ENCODE assay signal across 16 cellular contexts in the genomic region with DNA sequence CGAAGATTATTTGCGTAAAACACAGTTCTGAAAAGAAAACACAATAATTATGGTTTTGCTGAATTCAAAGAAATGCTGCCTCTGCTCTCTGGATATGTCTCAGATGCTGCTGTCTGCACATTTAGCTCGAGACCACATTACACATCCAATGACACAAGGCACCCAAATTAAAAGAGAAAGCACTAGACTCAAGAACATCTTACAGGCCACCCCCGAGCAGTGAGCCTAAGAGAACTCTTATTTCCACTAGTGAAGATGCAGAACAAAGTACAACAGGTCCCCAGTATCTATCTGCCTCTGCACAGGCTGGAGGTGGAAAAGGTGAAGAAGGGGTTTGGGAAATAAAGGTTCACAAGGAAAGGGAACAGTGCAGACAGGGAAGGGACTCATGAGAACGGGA. TPM values are rescaled to one million over a fixed set of nuclear protein-coding genes. Genes with fewer than 3 reads are reported as not detected.
A peak's percentile ranks its signal among the peaks of the same experiment; 100 is the strongest.
DNase-seq lines count a peak whose midpoint lies in the region; ATAC-seq and TF ChIP-seq lines count a peak whose summit lies in the region.
"Had no signal": no experiment of that assay in that cellular context is flagged by ENCODE, and none has a peak within 500 bp of the region (broad histone marks: within the 10 kb centered on the region; RNA-seq: fewer than 3 reads in every experiment).

No MANE protein-coding gene starts in this region.

- CTCF ChIA-PET in activated CD4-positive, alpha-beta T cell treated with anti-CD3 and anti-CD28 coated beads for 36 hours (lab: Charles Lee), result interaction anchor here (0.8 to 2.3 kb wide), 4 partner anchors 9 to 35 kb away, joined by 3 to 12 read pairs (median 6); no protein-coding TSS in a partner anchor

- peak overlapping the region in 4 of 8 donors; percentile 21 to 67 (median 46) for H3K27ac ChIP-seq in spleen
- H3K27ac ChIP-seq: esophagus squamous epithelium, hepatocyte, SK-N-MC, WERI-Rb-1 had no signal

- peak overlapping the region; percentile 82 for H3K27ac Mint-ChIP-seq in activated CD4-positive, alpha-beta T cell treated with anti-CD3 and anti-CD28 coated beads for 36 hours
- peak overlapping the region; percentile 93 for H3K27ac Mint-ChIP-seq in activated T-helper 17 cell treated with anti-CD3 and anti-CD28 coated beads, Interleukin-2, amount 50 U/mL, for 72 hours
- H3K27ac Mint-ChIP-seq in natural killer cell treated with Interleukin-12 subunit alpha and Interleukin-12 subunit beta and Interleukin-15 and Interleukin-18, amount 100 ng/mL, for 72 hours, result peak overlapping the region; percentile 82 to 83

- peaks cover 14 to 100% (median 72%) of the 10 kb centered on the region in 6 donors for H3K4me1 ChIP-seq in spleen

- WGBS in spleen, 5 donors, result 73 to 78% (median 73%) methylated on average over 5 of the region's 5 CpGs

- no peaks in the 10 kb centered on the region for H3K27me3 Mint-ChIP-seq in activated CD4-positive, alpha-beta T cell treated with anti-CD3 and anti-CD28 coated beads for 36 hours
- no peaks in the 10 kb centered on the region for H3K27me3 Mint-ChIP-seq in activated T-helper 17 cell treated with anti-CD3 and anti-CD28 coated beads, Interleukin-2, amount 50 U/mL, for 72 hours
- H3K27me3 Mint-ChIP-seq in natural killer cell treated with Interleukin-12 subunit alpha and Interleukin-12 subunit beta and Interleukin-15 and Interleukin-18, amount 100 ng/mL, for 72 hours, result no peaks in the 10 kb centered on the region

- intact Hi-C loops in activated CD4-positive, alpha-beta T cell treated with anti-CD3 and anti-CD28 coated beads for 36 hours (cut with DNase I, micrococcal nuclease), result loop anchor here (2.0 to 5.0 kb wide), 3 partner anchors 33 to 49 kb away; partner anchors contain the start of gene GRB2 (in 1 of the 2)
- intact Hi-C loops in spleen (cut with DNase I; ENCODE audit: low total_unique reads), result no loop called here

- no peaks in the 10 kb centered on the region for H3K9me3 ChIP-seq in spleen
- H3K9me3 ChIP-seq: esophagus squamous epithelium, tibial artery had no signal

- H3K36me3 Mint-ChIP-seq in activated CD4-positive, alpha-beta T cell treated with anti-CD3 and anti-CD28 coated beads for 36 hours (ENCODE audit: low read depth), result peaks cover 29% of the 10 kb centered on the region
- H3K36me3 Mint-ChIP-seq in activated T-helper 17 cell treated with anti-CD3 and anti-CD28 coated beads, Interleukin-2, amount 50 U/mL, for 72 hours (ENCODE audit: low read depth), result peaks cover 50% of the 10 kb centered on the region
- peaks cover 6% of the 10 kb centered on the region for H3K36me3 Mint-ChIP-seq in natural killer cell treated with Interleukin-12 subunit alpha and Interleukin-12 subunit beta and Interleukin-15 and Interleukin-18, amount 100 ng/mL, for 72 hours

- no peak for TF ChIP-seq CTCF in spleen (IDR thresholded peaks at IDR 0.05 in 8 of 11, conservative IDR thresholded peaks at IDR 0.05 in 3 of 11)

- no peaks in the 10 kb centered on the region for H3K9me3 Mint-ChIP-seq in activated CD4-positive, alpha-beta T cell treated with anti-CD3 and anti-CD28 coated beads for 36 hours (ENCODE audit: low read depth)
- H3K9me3 Mint-ChIP-seq in activated T-helper 17 cell treated with anti-CD3 and anti-CD28 coated beads, Interleukin-2, amount 50 U/mL, for 72 hours, result no peaks in the 10 kb centered on the region
- no peaks in the 10 kb centered on the region for H3K9me3 Mint-ChIP-seq in natural killer cell treated with Interleukin-12 subunit alpha and Interleukin-12 subunit beta and Interleukin-15 and Interleukin-18, amount 100 ng/mL, for 72 hours
- H3K9me3 Mint-ChIP-seq: neural crest cell had no signal

- TF ChIP-seq POLR2A in spleen (IDR thresholded peaks at IDR 0.05), result no peak

- peak; percentile 58 for DNase-seq in activated CD4-positive, alpha-beta T cell treated with anti-CD3 and anti-CD28 coated beads for 36 hours
- no peak for DNase-seq in activated CD4-positive, alpha-beta T cell treated with anti-CD3 and anti-CD28 coated beads for 4 hours
- DNase-seq in natural killer cell treated with Interleukin-12 subunit alpha and Interleukin-12 subunit beta and Interleukin-15 and Interleukin-18, amount 100 ng/mL, for 72 hours (ENCODE audit: low spot score), result no peak
- DNase-seq in spleen, result no peak
- DNase-seq: 8988T, esophagus squamous epithelium, left ventricle myocardium superior, tibial artery, WERI-Rb-1 had no signal

- peaks cover 72% of the 10 kb centered on the region for H3K4me1 Mint-ChIP-seq in activated CD4-positive, alpha-beta T cell treated with anti-CD3 and anti-CD28 coated beads for 36 hours
- peaks cover 42% of the 10 kb centered on the region for H3K4me1 Mint-ChIP-seq in activated T-helper 17 cell treated with anti-CD3 and anti-CD28 coated beads, Interleukin-2, amount 50 U/mL, for 72 hours
- peaks cover 47 to 52% of the 10 kb centered on the region in 2 donors for H3K4me1 Mint-ChIP-seq in natural killer cell treated with Interleukin-12 subunit alpha and Interleukin-12 subunit beta and Interleukin-15 and Interleukin-18, amount 100 ng/mL, for 72 hours (ENCODE audit: low read depth in 2 of 2)

- peaks cover 0 to 38% (median 16%) of the 10 kb centered on the region in 6 donors for H3K36me3 ChIP-seq in spleen

- H3K4me3 Mint-ChIP-seq in activated CD4-positive, alpha-beta T cell treated with anti-CD3 and anti-CD28 coated beads for 36 hours, result peak overlapping the region; percentile 56
- H3K4me3 Mint-ChIP-seq in activated T-helper 17 cell treated with anti-CD3 and anti-CD28 coated beads, Interleukin-2, amount 50 U/mL, for 72 hours, result peak overlapping the region; percentile 74
- peak overlapping the region; percentile 73 for H3K4me3 Mint-ChIP-seq in natural killer cell treated with Interleukin-12 subunit alpha and Interleukin-12 subunit beta and Interleukin-15 and Interleukin-18, amount 100 ng/mL, for 72 hours
- H3K4me3 Mint-ChIP-seq: neural crest cell had no signal

- no peaks in the 10 kb centered on the region for H3K27me3 ChIP-seq in spleen (replicated peaks in 1 of 7)
- H3K27me3 ChIP-seq: esophagus squamous epithelium, hepatocyte, tibial artery had no signal

- peak overlapping the region in 1 of 8 donors; percentile 15 for H3K4me3 ChIP-seq in spleen
- H3K4me3 ChIP-seq: esophagus squamous epithelium, hepatocyte, SK-N-MC, tibial artery had no signal

- peak; percentile 86 for ATAC-seq in activated CD4-positive, alpha-beta T cell treated with anti-CD3 and anti-CD28 coated beads for 36 hours
- ATAC-seq in HG02610 (IDR thresholded peaks at IDR 0.05; ENCODE audit: unreplicated experiment) (peak; percentile 46), GM21360 (IDR thresholded peaks at IDR 0.05; ENCODE audit: unreplicated experiment) (no peak), HG03045 (IDR thresholded peaks at IDR 0.05; ENCODE audit: unreplicated experiment) (no peak)
- peak; percentile 87 for ATAC-seq in activated T-helper 17 cell treated with anti-CD3 and anti-CD28 coated beads, Interleukin-2, amount 50 U/mL, for 72 hours (replicated peaks)
- peak in 1 of 2 donors; percentile 90 for ATAC-seq in natural killer cell treated with Interleukin-12 subunit alpha and Interleukin-12 subunit beta and Interleukin-15 and Interleukin-18, amount 100 ng/mL, for 72 hours

- POLR2A ChIA-PET in activated CD4-positive, alpha-beta T cell treated with anti-CD3 and anti-CD28 coated beads for 36 hours (lab: Charles Lee), result no interaction called here

RNA-seq across cellular contexts. Expression of gene GRB2, which starts 33.5 kb away (rescaled TPM):
- total RNA-seq in activated CD4-positive, alpha-beta T cell treated with anti-CD3 and anti-CD28 coated beads for 36 hours, result 100 to 1,000 TPM; 157 to 168 TPM
- total RNA-seq in activated T-helper 17 cell treated with anti-CD3 and anti-CD28 coated beads, Interleukin-2, amount 50 U/mL, for 72 hours, result 100 to 1,000 TPM; 141 to 163 TPM
- 100 to 1,000 TPM; 198 to 235 TPM for total RNA-seq in natural killer cell treated with Interleukin-12 subunit alpha and Interleukin-12 subunit beta and Interleukin-15 and Interleukin-18, amount 100 ng/mL, for 72 hours
- 100 to 1,000 TPM; 180 to 352 (median 238) TPM for total RNA-seq in spleen
- polyA plus RNA-seq in spleen, result 100 to 1,000 TPM in 1 of 3 donors, 10 to 100 TPM in 2; 66.8 to 117 (median 85.2) TPM

Comparison
In these comparisons a context has a peak if more than half of its experiments do, and no peak if none do; other contexts are left out.
1. ATAC-seq: peak in activated CD4-positive, alpha-beta T cell treated with anti-CD3 and anti-CD28 coated beads for 36 hours (single experiment), HG02610 (single experiment) and activated T-helper 17 cell treated with anti-CD3 and anti-CD28 coated beads, Interleukin-2, amount 50 U/mL, for 72 hours (single experiment); none in GM21360 (single experiment) and HG03045 (single experiment).
2. Peak in every context shown above with its lines, with median percentiles within 50 percentile points of each other: H3K27ac Mint-ChIP-seq and H3K4me3 Mint-ChIP-seq.